Comparison of ENCODE assay signal across 8 cellular contexts in genomic region chr22:29883831-29884139, GRCh38. TPM values are rescaled to one million over a fixed set of nuclear protein-coding genes. Genes with fewer than 3 reads are reported as not detected.
DNase-seq lines count a peak whose midpoint lies in the region; ATAC-seq and TF ChIP-seq lines count a peak whose summit lies in the region.

No MANE protein-coding gene starts in this region.

- no peaks in the 10 kb centered on the region for H3K36me3 ChIP-seq in tibial artery

- DNase-seq in activated CD4-positive, alpha-beta T cell treated with anti-CD3 and anti-CD28 coated beads, Interleukin-2, amount 10 ng/mL, durations not matched to agents 7 days and 5 days: no peak
- DNase-seq in activated CD4-positive, alpha-beta T cell treated with anti-CD3 and anti-CD28 coated beads, Interleukin-2, amount 50 U/mL, for 1 hour: no peak
- no peak for DNase-seq in activated naive CD8-positive, alpha-beta T cell treated with anti-CD3 and anti-CD28 coated beads, Interleukin-2, amount 10 ng/mL, durations not matched to agents 7 days and 5 days
- DNase-seq in tibial artery (no peak), nucleus accumbens (lab: John Stamatoyannopoulos, UW) (no peak), NCI-H748 (lab: John Stamatoyannopoulos, UW; ENCODE audit: unreplicated experiment) (no peak)

- POLR2A ChIA-PET in activated CD4-positive, alpha-beta T cell treated with anti-CD3 and anti-CD28 coated beads, Interleukin-2, amount 10 ng/mL, durations not matched to agents 7 days and 5 days (lab: Charles Lee): interaction anchor here (0.7 kb wide), 1 partner anchor 421 kb away, joined by 3 read pairs; no protein-coding TSS in a partner anchor
- POLR2A ChIA-PET in activated naive CD8-positive, alpha-beta T cell treated with anti-CD3 and anti-CD28 coated beads, Interleukin-2, amount 10 ng/mL, durations not matched to agents 7 days and 5 days (lab: Charles Lee): interaction anchor here (0.6 to 1.7 kb wide), 8 partner anchors 15 to 412 kb away, joined by 3 to 16 read pairs (median 5); partner anchors contain the start of genes ASCC2, UQCR10 and ZMAT5

- H3K4me3 Mint-ChIP-seq in activated CD4-positive, alpha-beta T cell treated with anti-CD3 and anti-CD28 coated beads, Interleukin-2, amount 10 ng/mL, durations not matched to agents 7 days and 5 days: peak overlapping the region; percentile 89
- peak overlapping the region; percentile 91 for H3K4me3 Mint-ChIP-seq in activated naive CD8-positive, alpha-beta T cell treated with anti-CD3 and anti-CD28 coated beads, Interleukin-2, amount 10 ng/mL, durations not matched to agents 7 days and 5 days

- CTCF ChIA-PET in activated CD4-positive, alpha-beta T cell treated with anti-CD3 and anti-CD28 coated beads, Interleukin-2, amount 10 ng/mL, durations not matched to agents 7 days and 5 days (lab: Charles Lee): interaction anchor here (1.1 kb wide), 2 partner anchors 12 to 19 kb away, joined by 3 read pairs; no protein-coding TSS in a partner anchor

- H3K27me3 ChIP-seq in layer of hippocampus (ENCODE audit: control insufficient read depth, insufficient read depth, low read length) (no peaks in the 10 kb centered on the region), tibial artery (no peaks in the 10 kb centered on the region)

- H3K27me3 Mint-ChIP-seq in activated CD4-positive, alpha-beta T cell treated with anti-CD3 and anti-CD28 coated beads, Interleukin-2, amount 10 ng/mL, durations not matched to agents 7 days and 5 days: no peaks in the 10 kb centered on the region
- no peaks in the 10 kb centered on the region for H3K27me3 Mint-ChIP-seq in activated naive CD8-positive, alpha-beta T cell treated with anti-CD3 and anti-CD28 coated beads, Interleukin-2, amount 10 ng/mL, durations not matched to agents 7 days and 5 days

- no peak for ATAC-seq in activated naive CD8-positive, alpha-beta T cell treated with anti-CD3 and anti-CD28 coated beads, Interleukin-2, amount 10 ng/mL, durations not matched to agents 7 days and 5 days (ENCODE audit: low read depth)
- no peak for ATAC-seq in esophagus mucosa

- peaks cover 9% of the 10 kb centered on the region for H3K4me1 Mint-ChIP-seq in activated CD4-positive, alpha-beta T cell treated with anti-CD3 and anti-CD28 coated beads, Interleukin-2, amount 10 ng/mL, durations not matched to agents 7 days and 5 days
- H3K4me1 Mint-ChIP-seq in activated naive CD8-positive, alpha-beta T cell treated with anti-CD3 and anti-CD28 coated beads, Interleukin-2, amount 10 ng/mL, durations not matched to agents 7 days and 5 days: peaks cover 12% of the 10 kb centered on the region

- no peak for TF ChIP-seq CTCF in tibial artery (IDR thresholded peaks at IDR 0.05)

- H3K27ac Mint-ChIP-seq in activated CD4-positive, alpha-beta T cell treated with anti-CD3 and anti-CD28 coated beads, Interleukin-2, amount 10 ng/mL, durations not matched to agents 7 days and 5 days: peak overlapping the region; percentile 82
- peak overlapping the region; percentile 84 for H3K27ac Mint-ChIP-seq in activated naive CD8-positive, alpha-beta T cell treated with anti-CD3 and anti-CD28 coated beads, Interleukin-2, amount 10 ng/mL, durations not matched to agents 7 days and 5 days

- H3K36me3 Mint-ChIP-seq in activated CD4-positive, alpha-beta T cell treated with anti-CD3 and anti-CD28 coated beads, Interleukin-2, amount 10 ng/mL, durations not matched to agents 7 days and 5 days (ENCODE audit: low read depth): peaks cover 3% of the 10 kb centered on the region
- no peaks in the 10 kb centered on the region for H3K36me3 Mint-ChIP-seq in activated naive CD8-positive, alpha-beta T cell treated with anti-CD3 and anti-CD28 coated beads, Interleukin-2, amount 10 ng/mL, durations not matched to agents 7 days and 5 days

- H3K4me1 ChIP-seq in tibial artery: peaks cover 0 to 46% (median 19%) of the 10 kb centered on the region in 4 donors

- peak overlapping the region; percentile 65 to 96 for H3K4me3 ChIP-seq in tibial artery

- no peaks in the 10 kb centered on the region for H3K9me3 ChIP-seq in tibial artery

- H3K27ac ChIP-seq in layer of hippocampus (ENCODE audit: low read depth, low read length) (peak overlapping the region; percentile 97), tibial artery (peak overlapping the region; percentile 87 to 97)

- intact Hi-C loops in tibial artery (cut with DNase I; ENCODE audit: low total_unique reads): loop anchor here (10.0 kb wide), 1 partner anchor 121 kb away; no protein-coding TSS in a partner anchor

- H3K9me3 Mint-ChIP-seq in activated CD4-positive, alpha-beta T cell treated with anti-CD3 and anti-CD28 coated beads, Interleukin-2, amount 10 ng/mL, durations not matched to agents 7 days and 5 days: no peaks in the 10 kb centered on the region
- no peaks in the 10 kb centered on the region for H3K9me3 Mint-ChIP-seq in activated naive CD8-positive, alpha-beta T cell treated with anti-CD3 and anti-CD28 coated beads, Interleukin-2, amount 10 ng/mL, durations not matched to agents 7 days and 5 days

RNA-seq across cellular contexts. Expression of gene MTMR3, which starts 0.8 kb away (rescaled TPM):
- 10 to 100 TPM; 24.3 to 27.9 TPM for total RNA-seq in activated CD4-positive, alpha-beta T cell treated with anti-CD3 and anti-CD28 coated beads, Interleukin-2, amount 10 ng/mL, durations not matched to agents 7 days and 5 days
- total RNA-seq in activated naive CD8-positive, alpha-beta T cell treated with anti-CD3 and anti-CD28 coated beads, Interleukin-2, amount 10 ng/mL, durations not matched to agents 7 days and 5 days: 10 to 100 TPM; 33.9 to 40.8 TPM
- total RNA-seq in esophagus mucosa: 31.3 TPM

RNA-seq across cellular contexts. Expression of gene ASCC2, which starts 45.7 kb away (rescaled TPM):
- total RNA-seq in activated CD4-positive, alpha-beta T cell treated with anti-CD3 and anti-CD28 coated beads, Interleukin-2, amount 10 ng/mL, durations not matched to agents 7 days and 5 days: 10 to 100 TPM; 92.4 to 96.4 TPM
- total RNA-seq in activated naive CD8-positive, alpha-beta T cell treated with anti-CD3 and anti-CD28 coated beads, Interleukin-2, amount 10 ng/mL, durations not matched to agents 7 days and 5 days: 10 to 100 TPM; 88.6 to 91.5 TPM
- total RNA-seq in esophagus mucosa: 58.6 TPM
